Comparison of ENCODE assay signal across 9 cellular contexts in genomic region chr3:142904639-142905441, GRCh38. TPM values are rescaled to one million over a fixed set of nuclear protein-coding genes. Genes with fewer than 3 reads are reported as not detected.
DNase-seq lines count a peak whose midpoint lies in the region; ATAC-seq, FAIRE-seq and TF ChIP-seq lines count a peak whose summit lies in the region.
"Had no signal": no experiment of that assay in that cellular context is flagged by ENCODE, and none has a peak within 500 bp of the region (broad histone marks: within the 10 kb centered on the region; RNA-seq: fewer than 3 reads in every experiment).

No MANE protein-coding gene starts in this region.

- no peak for TF ChIP-seq POLR2A in GM12878 (IDR thresholded peaks at IDR 0.05; ENCODE audit: low read depth, low read length)

- DNase-seq in GM12878 (ENCODE audit: low read depth, low spot score) (no peak), naive B cell (peak; percentile 23), GM19239 (ENCODE audit: insufficient read length, low spot score) (no peak), NCI-H1417 treated with DMSO at 0.1 percent for 48 hours (lab: John Stamatoyannopoulos, UW) (no peak)
- DNase-seq in stimulated activated CD4-positive, alpha-beta T cell treated with anti-CD3 and anti-CD28 coated beads, Interleukin-12 subunit alpha, Interleukin-12 subunit beta, amount 100 ng/mL, for 4 hours: no peak

- H3K4me3 ChIP-seq in GM12875 (ENCODE audit: low read depth, low read length) (no peak overlapping the region), GM12878 (no peak overlapping the region)
- H3K4me3 ChIP-seq: upper lobe of left lung had no signal

- H3K27ac ChIP-seq in GM12878 (ENCODE audit: control insufficient read depth, insufficient read depth): no peak overlapping the region
- H3K27ac ChIP-seq: upper lobe of left lung had no signal

- 47% methylated on average over 11 of the region's 11 CpGs for WGBS in GM12878 (ENCODE audit: insufficient coverage, insufficient replicate concordance, low lambda C conversion rate, missing lambda C conversion rate)

- no peaks in the 10 kb centered on the region for H3K27me3 ChIP-seq in GM12878 (replicated peaks in 1 of 2; ENCODE audit: control insufficient read depth in 2 of 2, insufficient read depth in 2 of 2, low read length in 1 of 2)
- H3K27me3 ChIP-seq: upper lobe of left lung had no signal

- no peaks in the 10 kb centered on the region for H3K36me3 ChIP-seq in GM12878 (ENCODE audit: control insufficient read depth in 2 of 2, insufficient read depth in 2 of 2, low read length in 1 of 2)
- H3K36me3 ChIP-seq: upper lobe of left lung had no signal

- in situ Hi-C loops in GM12878 (cut with MboI): no loop called here

- no peaks in the 10 kb centered on the region for H3K36me3 Mint-ChIP-seq in naive B cell

- RAD21 ChIA-PET in GM12878 (lab: Charles Lee; ENCODE audit: unreplicated experiment): no interaction called here

- peaks cover 6% of the 10 kb centered on the region for H3K4me1 ChIP-seq in GM12878 (ENCODE audit: control insufficient read depth, insufficient read depth, low read length)
- H3K4me1 ChIP-seq: upper lobe of left lung had no signal

- H3K4me1 Mint-ChIP-seq in naive B cell: peaks cover 5 to 15% (median 14%) of the 10 kb centered on the region in 3 donors

- FAIRE-seq in GM12878 (lab: Jason Lieb, UNC) (no peak), GM19239 (lab: Jason Lieb, UNC) (no peak)

- H4K20me1 ChIP-seq in GM12878 (ENCODE audit: control insufficient read depth, insufficient read depth): no peaks in the 10 kb centered on the region

- H3K27ac Mint-ChIP-seq in naive B cell: peak overlapping the region in 2 of 6 donors; percentile 39 to 75

- SMC1A ChIA-PET in GM12878 (lab: Charles Lee; ENCODE audit: uncharacterized antibody, unreplicated experiment): no interaction called here

- no peaks in the 10 kb centered on the region for H3K9me3 Mint-ChIP-seq in naive B cell

- H3K4me3 Mint-ChIP-seq in naive B cell: no peak overlapping the region

- 0 out of 2 replicates have a peak, but pooled peaks have one; percentile 16 for TF ChIP-seq CTCF in GM12875 (IDR thresholded peaks at IDR 0.05; ENCODE audit: borderline replicate concordance, insufficient read depth, low read depth, low read length)
- peak in 1 of 3 experiments; percentile 10; a peak in 1 of 6 replicates for TF ChIP-seq CTCF in GM12878 (IDR thresholded peaks at IDR 0.05 in 2 of 3, conservative IDR thresholded peaks at IDR 0.05 in 1 of 3; ENCODE audit: control insufficient read depth in 2 of 3, extremely low read depth in 1 of 3, insufficient read depth in 1 of 3, low read depth in 3 of 3, low read length in 3 of 3)

- no peak overlapping the region for H3K9ac ChIP-seq in GM12878 (ENCODE audit: control insufficient read depth, insufficient read depth, low read length)

- POLR2A ChIA-PET in GM12878 (lab: Charles Lee): no interaction called here

- ATAC-seq in GM12878 (peak; percentile 79), naive B cell (ENCODE audit: low read depth in 2 of 2) (peak; percentile 93), GM19324 (IDR thresholded peaks at IDR 0.05; ENCODE audit: low FRiP score, unreplicated experiment) (no peak)

- no peaks in the 10 kb centered on the region for H3K9me3 ChIP-seq in GM12878 (replicated peaks; ENCODE audit: control insufficient read depth, insufficient read depth, low read length)
- H3K9me3 ChIP-seq: upper lobe of left lung had no signal

- TF ChIP-seq RAD21 in Ishikawa (IDR thresholded peaks at IDR 0.05; ENCODE audit: low read depth): peak; percentile 48
- TF ChIP-seq RAD21 in GM12878 (IDR thresholded peaks at IDR 0.05; ENCODE audit: insufficient read depth, low read depth, low read length): 0 out of 2 replicates have a peak, but pooled peaks have one; percentile 27

- no peak for TF ChIP-seq EP300 in Ishikawa (IDR thresholded peaks at IDR 0.05; ENCODE audit: borderline replicate concordance)
- TF ChIP-seq EP300 in GM12878 (IDR thresholded peaks at IDR 0.05; ENCODE audit: borderline replicate concordance in 1 of 2, control insufficient read depth in 1 of 2, low read depth in 2 of 2, low read length in 2 of 2): no peak

- H3K79me2 ChIP-seq in GM12878 (ENCODE audit: control insufficient read depth, insufficient read depth, low read length): no peaks in the 10 kb centered on the region

- H3K27me3 Mint-ChIP-seq in naive B cell: peaks cover 19 to 32% (median 19%) of the 10 kb centered on the region in 3 donors

- CTCF ChIA-PET in GM12878 (lab: Yijun Ruan, JAX): interaction anchor here (1.1 to 3.1 kb wide), 2 partner anchors 76 to 90 kb away, joined by 4 to 11 read pairs; no protein-coding TSS in a partner anchor

- no peak overlapping the region for H3K4me2 ChIP-seq in GM12878 (ENCODE audit: control insufficient read depth, insufficient read depth)

- no TSS peak for BruUV-seq in GM12878 (replicated peaks; lab: Mats Ljungman, UMichigan)

- intact Hi-C loops in GM12878 (cut with micrococcal nuclease; ENCODE audit: unreplicated experiment): loop anchor here (10.0 kb wide), 1 partner anchor 320 kb away; no protein-coding TSS in a partner anchor

- H2AFZ ChIP-seq in GM12878 (ENCODE audit: control insufficient read depth, low read depth, low read length): peak overlapping the region; percentile 66

TF ChIP-seq in Ishikawa, 13 proteins besides CTCF, POLR2A, EP300 and RAD21 (continues in another document):
- TF ChIP-seq ZBTB7A (IDR thresholded peaks at IDR 0.05; ENCODE audit: low read depth) (no peak), TEAD4 (IDR thresholded peaks at IDR 0.05) (no peak), CREB1 (IDR thresholded peaks at IDR 0.05; ENCODE audit: low read depth) (no peak)

TF ChIP-seq in GM12878, 131 proteins besides CTCF, POLR2A, EP300 and RAD21:
- TF ChIP-seq RUNX3 (IDR thresholded peaks at IDR 0.05; ENCODE audit: low read length) (peak; percentile 38; the same call in 1 of the 2 replicates), SMC3 (IDR thresholded peaks at IDR 0.05; ENCODE audit: borderline replicate concordance, low read length) (no peak)

RNA-seq across cellular contexts. Expression of gene PCOLCE2, which starts 16.0 kb away (rescaled TPM):
- total RNA-seq in GM12878 (2013; cell fraction: nucleolus; rRNA removed): 1.4 and 1.5 TPM in 2 replicates
- total RNA-seq in GM12878 (2014; rRNA removed) (0.11 and 0.49 TPM in 2 replicates), GM12878 (2014; rRNA removed; fragmentation: Illumina TruSeq; extraction: Trizol) (0.23 and 0.40 TPM in 2 replicates), GM12878 (2021) (0.41 and 1.1 TPM in 2 replicates)
- not detected for polyA plus RNA-seq in GM12878 (2011; ENCODE audit: low read depth)
- polyA plus RNA-seq in GM12878 (2011; rRNA removed) (7.6 and 11.9 TPM in 2 replicates), GM12878 (2014; fragmentation: Illumina TruSeq; extraction: Trizol) (0.34 and 0.60 TPM in 2 replicates), GM12878 (2014; fragmentation: Nextera tagmentation; extraction: Ambion mirVana) (under 1 TPM; 0.20 to 0.31 TPM), GM12878 (2014; rRNA removed) (0.27 and 0.78 TPM in 2 replicates), GM12878 (2016; fragmentation: Nextera tagmentation; extraction: Ambion mirVana) (under 1 TPM; 0.40 to 0.76 TPM), naive B cell (ENCODE audit: low read depth in 6 of 6) (not detected)
- polyA plus RNA-seq in GM12878 (2011; cell fraction: cytosol; rRNA removed): 3.5 and 4.4 TPM in 2 replicates
- polyA plus RNA-seq in GM12878 (2011; cell fraction: nucleus; rRNA removed): 5.1 and 6.7 TPM in 2 replicates
- 0.24 and 0.46 TPM in 2 replicates for polyA plus RNA-seq in GM12878 (2012)
- 6.0 and 8.1 TPM in 2 replicates for polyA minus RNA-seq in GM12878 (2011; rRNA and poly(A)+ RNA removed)
- 2.1 and 2.4 TPM in 2 replicates for polyA minus RNA-seq in GM12878 (2011; cell fraction: cytosol; rRNA and poly(A)+ RNA removed)
- polyA minus RNA-seq in GM12878 (2011; cell fraction: nucleus; rRNA and poly(A)+ RNA removed): 4.6 and 5.9 TPM in 2 replicates

RNA-seq across cellular contexts. Expression of gene PAQR9, which starts 58.6 kb away (rescaled TPM):
- not detected in 2 replicates for total RNA-seq in GM12878 (2013; cell fraction: nucleolus; rRNA removed)
- total RNA-seq in GM12878 (2014; rRNA removed) (not detected in 2 replicates), GM12878 (2014; rRNA removed; fragmentation: Illumina TruSeq; extraction: Trizol) (not detected in 2 replicates), GM12878 (2021) (not detected in 2 replicates)
- not detected for polyA plus RNA-seq in GM12878 (2011; ENCODE audit: low read depth)
- polyA plus RNA-seq in GM12878 (2011; rRNA removed) (not detected in 2 replicates), GM12878 (2014; fragmentation: Illumina TruSeq; extraction: Trizol) (not detected in 2 replicates), GM12878 (2014; fragmentation: Nextera tagmentation; extraction: Ambion mirVana) (not detected), GM12878 (2014; rRNA removed) (not detected in 2 replicates), GM12878 (2016; fragmentation: Nextera tagmentation; extraction: Ambion mirVana) (not detected), naive B cell (ENCODE audit: low read depth in 6 of 6) (not detected)
- polyA plus RNA-seq in GM12878 (2011; cell fraction: cytosol; rRNA removed): not detected in 2 replicates
- not detected in 2 replicates for polyA plus RNA-seq in GM12878 (2011; cell fraction: nucleus; rRNA removed)
- polyA plus RNA-seq in GM12878 (2012): not detected in 2 replicates
- polyA minus RNA-seq in GM12878 (2011; rRNA and poly(A)+ RNA removed): 0.05 TPM in 1 of 2 replicates, not detected in the other
- polyA minus RNA-seq in GM12878 (2011; cell fraction: cytosol; rRNA and poly(A)+ RNA removed): not detected in 2 replicates
- polyA minus RNA-seq in GM12878 (2011; cell fraction: nucleus; rRNA and poly(A)+ RNA removed): 0.12 TPM in 1 of 2 replicates, not detected in the other
- total RNA-seq: upper lobe of left lung had no signal
